Comparison of ENCODE assay signal across 27 cellular contexts in the genomic region with DNA sequence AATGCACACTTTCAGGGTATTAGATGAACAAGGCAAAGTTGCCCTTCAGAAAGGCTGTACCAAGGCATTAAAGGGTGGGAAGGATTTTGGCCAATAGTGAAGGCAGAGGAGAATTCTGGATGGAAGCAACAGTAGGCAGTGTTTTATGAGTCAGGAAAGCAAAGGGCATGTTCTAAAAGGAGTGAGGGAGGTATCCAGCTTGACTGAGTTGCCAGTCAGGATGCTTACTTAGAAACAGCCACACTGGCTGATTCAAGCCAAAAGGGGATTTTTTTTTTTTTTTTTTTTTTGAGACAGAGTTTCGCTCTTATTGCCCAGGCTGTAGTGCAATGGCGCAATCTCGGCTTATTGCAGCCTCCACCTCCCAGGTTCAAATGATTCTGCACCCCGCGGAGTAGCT. TPM values are rescaled to one million over a fixed set of nuclear protein-coding genes. Genes with fewer than 3 reads are reported as not detected.
DNase-seq lines count a peak whose midpoint lies in the region; ATAC-seq, FAIRE-seq and TF ChIP-seq lines count a peak whose summit lies in the region.
"Had no signal": no experiment of that assay in that cellular context is flagged by ENCODE, and none has a peak within 500 bp of the region (broad histone marks: within the 10 kb centered on the region; RNA-seq: fewer than 3 reads in every experiment).

No MANE protein-coding gene starts in this region.

- no peak overlapping the region for H3K27ac ChIP-seq in osteoblast (ENCODE audit: low read depth, low read length)
- H3K27ac ChIP-seq: C4-2B, esophagus muscularis mucosa, ovary, SJSA1 had no signal

- no peak overlapping the region for H2AFZ ChIP-seq in osteoblast (ENCODE audit: low read length)

- TF ChIP-seq CTCF in osteoblast (IDR thresholded peaks at IDR 0.05; ENCODE audit: extremely low read depth, low read depth, low read length), result no peak

- no peaks in the 10 kb centered on the region for H3K9me3 ChIP-seq in osteoblast (ENCODE audit: low read depth, low read length)
- H3K9me3 ChIP-seq: esophagus muscularis mucosa, ovary had no signal

- H3K4me1 ChIP-seq in osteoblast (ENCODE audit: insufficient read depth, low read length), result peaks cover 22% of the 10 kb centered on the region

- FAIRE-seq in GM12892 (lab: Jason Lieb, UNC), result peak; percentile 83
- FAIRE-seq: astrocyte, GM12878, keratinocyte, small intestine, urothelium cell line had no signal

- TF ChIP-seq POLR2A in GM12892 (IDR thresholded peaks at IDR 0.05; ENCODE audit: low read depth, low read length), result no peak

- peaks cover 4% of the 10 kb centered on the region for H4K20me1 ChIP-seq in osteoblast (ENCODE audit: insufficient read depth, low read length)

- no peaks in the 10 kb centered on the region for H3K27me3 ChIP-seq in osteoblast (ENCODE audit: insufficient read depth, low read length)
- H3K27me3 ChIP-seq: esophagus muscularis mucosa, ovary, SJSA1 had no signal

- ATAC-seq in esophagus mucosa (peak; percentile 35), GM18870 (IDR thresholded peaks at IDR 0.05; ENCODE audit: unreplicated experiment) (no peak), GM21825 (IDR thresholded peaks at IDR 0.05; ENCODE audit: unreplicated experiment) (no peak), HG03135 (IDR thresholded peaks at IDR 0.05; ENCODE audit: unreplicated experiment) (no peak)
- ATAC-seq: activated CD4-positive, CD25-positive, alpha-beta regulatory T cell treated with anti-CD3 and anti-CD28 coated beads, Interleukin-2, amount 50 U/mL, for 24 hours; activated CD8-positive, alpha-beta T cell treated with anti-CD3 and anti-CD28 coated beads, Interleukin-2, amount 10 ng/mL, durations not matched to agents 7 days and 5 days; GM12878; left ventricle myocardium superior; naive thymus-derived CD4-positive, alpha-beta T cell had no signal

- no peak overlapping the region for H3K4me3 ChIP-seq in osteoblast (ENCODE audit: insufficient read depth, low read length)
- H3K4me3 ChIP-seq: esophagus muscularis mucosa, GM12878, ovary, SJSA1 had no signal

- no peak overlapping the region for H3K4me2 ChIP-seq in osteoblast (ENCODE audit: insufficient read depth, low read length)

- H3K79me2 ChIP-seq in osteoblast (ENCODE audit: insufficient read depth, low read length), result peaks cover 47% of the 10 kb centered on the region

- DNase-seq in GM12892 (ENCODE audit: insufficient read length) (no peak), M059J (ENCODE audit: low read depth) (peak; percentile 25), osteoblast (ENCODE audit: insufficient read length, low spot score, missing footprints) (peak; percentile 1)
- DNase-seq: activated CD8-positive, alpha-beta T cell treated with anti-CD3 and anti-CD28 coated beads, Interleukin-2, amount 10 ng/mL, durations not matched to agents 7 days and 5 days; activated naive CD8-positive, alpha-beta T cell treated with anti-CD3 and anti-CD28 coated beads for 36 hours; central memory CD4-positive, alpha-beta T cell; GOT3; left ventricle myocardium superior; naive thymus-derived CD4-positive, alpha-beta T cell; NCI-H1105; NCI-H1930; NCI-H526 treated with DMSO at 0.1 percent for 48 hours; ovary; small intestine; T-helper 1 cell had no signal

- H3K36me3 ChIP-seq in osteoblast (ENCODE audit: insufficient read depth, low read length), result peaks cover 3% of the 10 kb centered on the region
- H3K36me3 ChIP-seq: ovary had no signal

RNA-seq across cellular contexts. Expression of gene SWAP70, which starts 50.7 kb away (rescaled TPM):
- polyA plus RNA-seq in GM12892 (2012; ENCODE audit: missing spikeins), result 82.1 TPM
- total RNA-seq in M059J (2014; rRNA removed; shearing (Covaris generic)), result 22.4 and 31.9 TPM in 2 replicates
- 13.5 TPM for total RNA-seq in esophagus mucosa
- 55.4 and 62.2 TPM in 2 replicates for total RNA-seq in osteoblast
